ENCODE assay signal across 1 cellular context in the genomic region with DNA sequence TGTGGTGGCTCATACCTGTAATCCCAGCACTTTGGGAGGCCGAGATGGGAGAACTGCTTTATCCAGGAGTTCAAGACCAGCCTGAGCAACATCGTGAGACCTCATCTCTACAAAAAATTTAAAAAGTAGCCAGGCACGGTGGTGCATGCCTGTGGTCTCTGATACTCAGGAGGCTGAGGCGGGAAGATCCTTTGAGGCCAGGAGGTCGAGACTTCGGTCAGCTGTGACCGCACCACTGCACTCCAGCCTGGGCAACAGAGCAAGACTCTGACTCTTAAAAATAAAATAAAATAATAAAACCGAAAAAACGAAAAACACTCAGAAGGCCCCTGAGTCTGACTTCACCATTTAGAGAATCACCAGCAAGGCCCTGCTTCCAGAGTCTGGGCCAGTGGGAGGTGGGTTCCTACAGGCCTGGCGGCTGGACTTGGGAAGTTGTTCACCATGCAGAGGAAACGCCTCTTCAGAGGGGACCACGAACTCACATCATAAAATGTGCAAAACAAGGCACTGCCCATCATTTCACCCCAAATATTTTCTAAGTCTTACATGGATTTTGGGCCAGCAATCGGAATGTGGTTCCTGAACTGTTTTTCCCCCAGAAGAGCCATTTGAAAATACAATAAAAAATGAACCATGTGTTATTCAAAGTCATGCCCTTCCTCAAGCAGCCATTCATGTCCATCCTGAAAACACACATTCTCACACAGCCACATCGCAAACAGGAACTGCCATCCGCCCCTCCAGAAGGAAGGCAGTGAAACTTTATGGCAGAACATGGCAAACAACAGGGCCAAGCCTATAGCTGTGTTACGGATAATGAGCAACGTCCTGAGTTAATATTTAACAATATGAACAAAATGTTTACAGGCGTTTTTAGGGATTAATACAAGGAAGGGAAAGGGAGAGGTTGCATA.
TF ChIP-seq lines count a peak whose summit lies in the region.

No MANE protein-coding gene starts in this region.

TF ChIP-seq in HepG2, 621 proteins besides CTCF, POLR2A, EP300 and RAD21 (continued from another document and continues in another):
- 0 out of 2 replicates have a peak, but pooled peaks have one; percentile 31 for TF ChIP-seq SMAD3 (CRISPR knock-in tag; IDR thresholded peaks at IDR 0.05)
- no peak for TF ChIP-seq FOXP1 (IDR thresholded peaks at IDR 0.05)
- peak; percentile 71 for TF ChIP-seq FOXP1 (CRISPR knock-in tag; IDR thresholded peaks at IDR 0.05)
- peak; percentile 45; the same call in 1 of the 2 replicates for TF ChIP-seq ZSCAN9 (CRISPR knock-in tag; IDR thresholded peaks at IDR 0.05; ENCODE audit: borderline replicate concordance)
- no peak for TF ChIP-seq ZBTB42 (CRISPR knock-in tag; IDR thresholded peaks at IDR 0.05)
- TF ChIP-seq ZNF607 (CRISPR knock-in tag; IDR thresholded peaks at IDR 0.05; ENCODE audit: borderline replicate concordance), result no peak
- TF ChIP-seq ZNF790 (CRISPR knock-in tag; IDR thresholded peaks at IDR 0.05; ENCODE audit: borderline replicate concordance), result no peak
- 0 out of 2 replicates have a peak, but pooled peaks have one; percentile 21 for TF ChIP-seq TOPORS (CRISPR knock-in tag; IDR thresholded peaks at IDR 0.05)
- TF ChIP-seq ZNF451 (CRISPR knock-in tag; IDR thresholded peaks at IDR 0.05), result no peak
- TF ChIP-seq ZBTB4 (CRISPR knock-in tag; IDR thresholded peaks at IDR 0.05; ENCODE audit: borderline replicate concordance), result peak; percentile 91
- no peak for TF ChIP-seq JUND (CRISPR knock-in tag; IDR thresholded peaks at IDR 0.05)
- no peak for TF ChIP-seq ZSCAN12 (CRISPR knock-in tag; IDR thresholded peaks at IDR 0.05)
- TF ChIP-seq, protein P1, sequence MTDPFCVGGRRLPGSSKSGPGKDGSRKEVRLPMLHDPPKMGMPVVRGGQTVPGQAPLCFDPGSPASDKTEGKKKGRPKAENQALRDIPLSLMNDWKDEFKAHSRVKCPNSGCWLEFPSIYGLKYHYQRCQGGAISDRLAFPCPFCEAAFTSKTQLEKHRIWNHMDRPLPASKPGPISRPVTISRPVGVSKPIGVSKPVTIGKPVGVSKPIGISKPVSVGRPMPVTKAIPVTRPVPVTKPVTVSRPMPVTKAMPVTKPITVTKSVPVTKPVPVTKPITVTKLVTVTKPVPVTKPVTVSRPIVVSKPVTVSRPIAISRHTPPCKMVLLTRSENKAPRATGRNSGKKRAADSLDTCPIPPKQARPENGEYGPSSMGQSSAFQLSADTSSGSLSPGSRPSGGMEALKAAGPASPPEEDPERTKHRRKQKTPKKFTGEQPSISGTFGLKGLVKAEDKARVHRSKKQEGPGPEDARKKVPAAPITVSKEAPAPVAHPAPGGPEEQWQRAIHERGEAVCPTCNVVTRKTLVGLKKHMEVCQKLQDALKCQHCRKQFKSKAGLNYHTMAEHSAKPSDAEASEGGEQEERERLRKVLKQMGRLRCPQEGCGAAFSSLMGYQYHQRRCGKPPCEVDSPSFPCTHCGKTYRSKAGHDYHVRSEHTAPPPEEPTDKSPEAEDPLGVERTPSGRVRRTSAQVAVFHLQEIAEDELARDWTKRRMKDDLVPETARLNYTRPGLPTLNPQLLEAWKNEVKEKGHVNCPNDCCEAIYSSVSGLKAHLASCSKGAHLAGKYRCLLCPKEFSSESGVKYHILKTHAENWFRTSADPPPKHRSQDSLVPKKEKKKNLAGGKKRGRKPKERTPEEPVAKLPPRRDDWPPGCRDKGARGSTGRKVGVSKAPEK (CRISPR knock-in tag; IDR thresholded peaks at IDR 0.05; ENCODE audit: borderline replicate concordance), result no peak
- TF ChIP-seq ZMYM4 (CRISPR knock-in tag; IDR thresholded peaks at IDR 0.05), result 0 out of 2 replicates have a peak, but pooled peaks have one; percentile 17
- peak; percentile 46 for TF ChIP-seq THAP11 (CRISPR knock-in tag; IDR thresholded peaks at IDR 0.05)
- TF ChIP-seq MYC (CRISPR knock-in tag; IDR thresholded peaks at IDR 0.05; ENCODE audit: borderline replicate concordance), result 0 out of 2 replicates have a peak, but pooled peaks have one; percentile 16
- TF ChIP-seq, protein P2, sequence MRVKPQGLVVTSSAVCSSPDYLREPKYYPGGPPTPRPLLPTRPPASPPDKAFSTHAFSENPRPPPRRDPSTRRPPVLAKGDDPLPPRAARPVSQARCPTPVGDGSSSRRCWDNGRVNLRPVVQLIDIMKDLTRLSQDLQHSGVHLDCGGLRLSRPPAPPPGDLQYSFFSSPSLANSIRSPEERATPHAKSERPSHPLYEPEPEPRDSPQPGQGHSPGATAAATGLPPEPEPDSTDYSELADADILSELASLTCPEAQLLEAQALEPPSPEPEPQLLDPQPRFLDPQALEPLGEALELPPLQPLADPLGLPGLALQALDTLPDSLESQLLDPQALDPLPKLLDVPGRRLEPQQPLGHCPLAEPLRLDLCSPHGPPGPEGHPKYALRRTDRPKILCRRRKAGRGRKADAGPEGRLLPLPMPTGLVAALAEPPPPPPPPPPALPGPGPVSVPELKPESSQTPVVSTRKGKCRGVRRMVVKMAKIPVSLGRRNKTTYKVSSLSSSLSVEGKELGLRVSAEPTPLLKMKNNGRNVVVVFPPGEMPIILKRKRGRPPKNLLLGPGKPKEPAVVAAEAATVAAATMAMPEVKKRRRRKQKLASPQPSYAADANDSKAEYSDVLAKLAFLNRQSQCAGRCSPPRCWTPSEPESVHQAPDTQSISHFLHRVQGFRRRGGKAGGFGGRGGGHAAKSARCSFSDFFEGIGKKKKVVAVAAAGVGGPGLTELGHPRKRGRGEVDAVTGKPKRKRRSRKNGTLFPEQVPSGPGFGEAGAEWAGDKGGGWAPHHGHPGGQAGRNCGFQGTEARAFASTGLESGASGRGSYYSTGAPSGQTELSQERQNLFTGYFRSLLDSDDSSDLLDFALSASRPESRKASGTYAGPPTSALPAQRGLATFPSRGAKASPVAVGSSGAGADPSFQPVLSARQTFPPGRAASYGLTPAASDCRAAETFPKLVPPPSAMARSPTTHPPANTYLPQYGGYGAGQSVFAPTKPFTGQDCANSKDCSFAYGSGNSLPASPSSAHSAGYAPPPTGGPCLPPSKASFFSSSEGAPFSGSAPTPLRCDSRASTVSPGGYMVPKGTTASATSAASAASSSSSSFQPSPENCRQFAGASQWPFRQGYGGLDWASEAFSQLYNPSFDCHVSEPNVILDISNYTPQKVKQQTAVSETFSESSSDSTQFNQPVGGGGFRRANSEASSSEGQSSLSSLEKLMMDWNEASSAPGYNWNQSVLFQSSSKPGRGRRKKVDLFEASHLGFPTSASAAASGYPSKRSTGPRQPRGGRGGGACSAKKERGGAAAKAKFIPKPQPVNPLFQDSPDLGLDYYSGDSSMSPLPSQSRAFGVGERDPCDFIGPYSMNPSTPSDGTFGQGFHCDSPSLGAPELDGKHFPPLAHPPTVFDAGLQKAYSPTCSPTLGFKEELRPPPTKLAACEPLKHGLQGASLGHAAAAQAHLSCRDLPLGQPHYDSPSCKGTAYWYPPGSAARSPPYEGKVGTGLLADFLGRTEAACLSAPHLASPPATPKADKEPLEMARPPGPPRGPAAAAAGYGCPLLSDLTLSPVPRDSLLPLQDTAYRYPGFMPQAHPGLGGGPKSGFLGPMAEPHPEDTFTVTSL (CRISPR knock-in tag; IDR thresholded peaks at IDR 0.05; ENCODE audit: borderline replicate concordance), result 0 out of 2 replicates have a peak, but pooled peaks have one; percentile 18
- no peak for TF ChIP-seq ZNF33B (CRISPR knock-in tag; IDR thresholded peaks at IDR 0.05)
- TF ChIP-seq HOMEZ (CRISPR knock-in tag; IDR thresholded peaks at IDR 0.05; ENCODE audit: low read depth), result peak; percentile 56; the same call in 1 of the 2 replicates
- TF ChIP-seq MED13 (CRISPR knock-in tag; IDR thresholded peaks at IDR 0.05), result no peak
- peak; percentile 48; the same call in 1 of the 2 replicates for TF ChIP-seq ZNF614 (CRISPR knock-in tag; IDR thresholded peaks at IDR 0.05; ENCODE audit: borderline replicate concordance)
- peak; percentile 18; the same call in 1 of the 2 replicates for TF ChIP-seq RXRB (CRISPR knock-in tag; IDR thresholded peaks at IDR 0.05; ENCODE audit: borderline replicate concordance)
- TF ChIP-seq ATM (IDR thresholded peaks at IDR 0.05; ENCODE audit: borderline replicate concordance), result no peak
- no peak for TF ChIP-seq CCDC6 (CRISPR knock-in tag; IDR thresholded peaks at IDR 0.05)
- TF ChIP-seq GATAD2A (CRISPR knock-in tag; IDR thresholded peaks at IDR 0.05), result peak; percentile 85
- no peak for TF ChIP-seq ZNF773 (CRISPR knock-in tag; IDR thresholded peaks at IDR 0.05; ENCODE audit: borderline replicate concordance)
- TF ChIP-seq, protein P3, sequence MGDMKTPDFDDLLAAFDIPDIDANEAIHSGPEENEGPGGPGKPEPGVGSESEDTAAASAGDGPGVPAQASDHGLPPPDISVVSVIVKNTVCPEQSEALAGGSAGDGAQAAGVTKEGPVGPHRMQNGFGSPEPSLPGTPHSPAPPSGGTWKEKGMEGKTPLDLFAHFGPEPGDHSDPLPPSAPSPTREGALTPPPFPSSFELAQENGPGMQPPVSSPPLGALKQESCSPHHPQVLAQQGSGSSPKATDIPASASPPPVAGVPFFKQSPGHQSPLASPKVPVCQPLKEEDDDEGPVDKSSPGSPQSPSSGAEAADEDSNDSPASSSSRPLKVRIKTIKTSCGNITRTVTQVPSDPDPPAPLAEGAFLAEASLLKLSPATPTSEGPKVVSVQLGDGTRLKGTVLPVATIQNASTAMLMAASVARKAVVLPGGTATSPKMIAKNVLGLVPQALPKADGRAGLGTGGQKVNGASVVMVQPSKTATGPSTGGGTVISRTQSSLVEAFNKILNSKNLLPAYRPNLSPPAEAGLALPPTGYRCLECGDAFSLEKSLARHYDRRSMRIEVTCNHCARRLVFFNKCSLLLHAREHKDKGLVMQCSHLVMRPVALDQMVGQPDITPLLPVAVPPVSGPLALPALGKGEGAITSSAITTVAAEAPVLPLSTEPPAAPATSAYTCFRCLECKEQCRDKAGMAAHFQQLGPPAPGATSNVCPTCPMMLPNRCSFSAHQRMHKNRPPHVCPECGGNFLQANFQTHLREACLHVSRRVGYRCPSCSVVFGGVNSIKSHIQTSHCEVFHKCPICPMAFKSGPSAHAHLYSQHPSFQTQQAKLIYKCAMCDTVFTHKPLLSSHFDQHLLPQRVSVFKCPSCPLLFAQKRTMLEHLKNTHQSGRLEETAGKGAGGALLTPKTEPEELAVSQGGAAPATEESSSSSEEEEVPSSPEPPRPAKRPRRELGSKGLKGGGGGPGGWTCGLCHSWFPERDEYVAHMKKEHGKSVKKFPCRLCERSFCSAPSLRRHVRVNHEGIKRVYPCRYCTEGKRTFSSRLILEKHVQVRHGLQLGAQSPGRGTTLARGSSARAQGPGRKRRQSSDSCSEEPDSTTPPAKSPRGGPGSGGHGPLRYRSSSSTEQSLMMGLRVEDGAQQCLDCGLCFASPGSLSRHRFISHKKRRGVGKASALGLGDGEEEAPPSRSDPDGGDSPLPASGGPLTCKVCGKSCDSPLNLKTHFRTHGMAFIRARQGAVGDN (CRISPR knock-in tag; IDR thresholded peaks at IDR 0.05), result peak; percentile 42; the same call in 1 of the 2 replicates
- TF ChIP-seq SMC3 (IDR thresholded peaks at IDR 0.05; ENCODE audit: low read length), result no peak
- TF ChIP-seq ZBTB38 (CRISPR knock-in tag; IDR thresholded peaks at IDR 0.05), result peak; percentile 85
- 0 out of 2 replicates have a peak, but pooled peaks have one; percentile 26 for TF ChIP-seq ZGPAT (CRISPR knock-in tag; IDR thresholded peaks at IDR 0.05)
- TF ChIP-seq GLMP (CRISPR knock-in tag; IDR thresholded peaks at IDR 0.05; ENCODE audit: borderline replicate concordance), result no peak
- peak; percentile 69; the same call in 1 of the 2 replicates for TF ChIP-seq ZNF644 (CRISPR knock-in tag; IDR thresholded peaks at IDR 0.05; ENCODE audit: low read depth)
